Comparison of ENCODE assay signal across 8 cellular contexts in genomic region chr12:56359851-56360767, GRCh38. TPM values are rescaled to one million over a fixed set of nuclear protein-coding genes. Genes with fewer than 3 reads are reported as not detected.
A peak's percentile ranks its signal among the peaks of the same experiment; 100 is the strongest.
DNase-seq lines count a peak whose midpoint lies in the region; ATAC-seq and TF ChIP-seq lines count a peak whose summit lies in the region.

STAT2 (minus strand) TSS chr12:56360107; CDS start chr12:56356571, 3,536 bp downstream.

- H3K27ac Mint-ChIP-seq in dendritic cell treated with granulocyte-macrophage colony-stimulating factor and Interleukin-4, amounts not matched to agents 40 ng/mL and 50 ng/mL, for 4 days: peak within 1 kb of the TSS; percentile 91

- H3K9me3 Mint-ChIP-seq in dendritic cell treated with granulocyte-macrophage colony-stimulating factor and Interleukin-4, amounts not matched to agents 40 ng/mL and 50 ng/mL, for 4 days: no peaks in the 10 kb centered on the region

- peak within 1 kb of the TSS; percentile 75 for H3K27ac ChIP-seq in C4-2B

- DNase-seq in NCI-H774 (lab: John Stamatoyannopoulos, UW) (peak; percentile 100), left lobe of liver (ENCODE audit: low spot score) (peak; percentile 100)
- DNase-seq in activated CD4-positive, alpha-beta T cell treated with anti-CD3 and anti-CD28 coated beads, Interleukin-2, amount 50 U/mL, for 4 hours: peak; percentile 99
- peak; percentile 99 for DNase-seq in stimulated activated CD4-positive, alpha-beta T cell treated with anti-CD3 and anti-CD28 coated beads, Interleukin-2, amount 100 ng/mL, for 4 hours (ENCODE audit: low read depth)

- H3K4me3 Mint-ChIP-seq in dendritic cell treated with granulocyte-macrophage colony-stimulating factor and Interleukin-4, amounts not matched to agents 40 ng/mL and 50 ng/mL, for 4 days: peak within 1 kb of the TSS; percentile 86

- H3K36me3 Mint-ChIP-seq in dendritic cell treated with granulocyte-macrophage colony-stimulating factor and Interleukin-4, amounts not matched to agents 40 ng/mL and 50 ng/mL, for 4 days (ENCODE audit: low read depth): peaks cover 32% of the 10 kb centered on the region

- H3K27me3 Mint-ChIP-seq in dendritic cell treated with granulocyte-macrophage colony-stimulating factor and Interleukin-4, amounts not matched to agents 40 ng/mL and 50 ng/mL, for 4 days: no peaks in the 10 kb centered on the region

- peaks cover 15% of the 10 kb centered on the region for H3K4me1 Mint-ChIP-seq in dendritic cell treated with granulocyte-macrophage colony-stimulating factor and Interleukin-4, amounts not matched to agents 40 ng/mL and 50 ng/mL, for 4 days (ENCODE audit: low read depth)

- ATAC-seq in GM19395 (IDR thresholded peaks at IDR 0.05; ENCODE audit: unreplicated experiment) (peak; percentile 95), HG03565 (IDR thresholded peaks at IDR 0.05; ENCODE audit: unreplicated experiment) (peak; percentile 93), left lobe of liver (peak; percentile 84)

- no peak for TF ChIP-seq CTCF in C4-2B (conservative IDR thresholded peaks at IDR 0.05)

- intact Hi-C loops in dendritic cell treated with granulocyte-macrophage colony-stimulating factor and Interleukin-4, amounts not matched to agents 40 ng/mL and 50 ng/mL, for 4 days (cut with micrococcal nuclease): loop anchor here (1.0 to 5.0 kb wide), 3 partner anchors 44 to 108 kb away; partner anchors contain the start of genes SPRYD4 and TIMELESS

RNA-seq across cellular contexts. Expression of gene STAT2, which starts in this region (rescaled TPM):
- total RNA-seq in left lobe of liver: 95.5 TPM

Comparison
In these comparisons a context has a peak if more than half of its experiments do, and no peak if none do; other contexts are left out.
1. Peak in every context shown above with its lines: DNase-seq, ATAC-seq and H3K27ac ChIP-seq.